ENCODE assay signal across 15 cellular contexts in the genomic region with DNA sequence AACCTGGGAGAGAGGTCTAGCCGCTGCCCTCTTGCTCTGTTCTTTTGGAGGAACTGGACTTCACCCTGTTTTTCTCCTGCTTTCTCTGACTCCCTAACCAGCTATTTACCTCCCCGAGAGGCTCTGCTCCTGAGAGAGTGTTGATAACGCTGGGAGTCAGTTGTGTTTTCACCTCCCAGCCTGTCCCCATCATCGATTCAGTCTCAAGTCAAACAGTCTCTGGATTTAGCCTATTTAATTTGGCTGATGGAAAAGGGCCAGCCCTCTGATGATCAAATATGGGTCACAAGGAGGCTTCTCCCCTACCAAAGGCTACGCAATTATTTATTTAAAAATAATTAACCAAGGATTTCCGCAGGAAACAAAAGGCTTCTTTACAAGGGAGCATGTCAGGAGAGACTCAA. TPM values are rescaled to one million over a fixed set of nuclear protein-coding genes. Genes with fewer than 3 reads are reported as not detected.
DNase-seq lines count a peak whose midpoint lies in the region; ATAC-seq and TF ChIP-seq lines count a peak whose summit lies in the region.
"Had no signal": no experiment of that assay in that cellular context is flagged by ENCODE, and none has a peak within 500 bp of the region (broad histone marks: within the 10 kb centered on the region; RNA-seq: fewer than 3 reads in every experiment).

No MANE protein-coding gene starts in this region.

- H3K4me1 Mint-ChIP-seq in progenitor cell of endocrine pancreas (ENCODE audit: low read depth): peaks cover 87% of the 10 kb centered on the region
- peaks cover 16% of the 10 kb centered on the region for H3K4me1 Mint-ChIP-seq in activated naive CD8-positive, alpha-beta T cell treated with anti-CD3 and anti-CD28 coated beads, Interleukin-2, amount 50 U/mL, for 24 hours

- H4K20me1 ChIP-seq in BLaER1: no peaks in the 10 kb centered on the region

- no peaks in the 10 kb centered on the region for H3K27me3 Mint-ChIP-seq in progenitor cell of endocrine pancreas
- H3K27me3 Mint-ChIP-seq in activated naive CD8-positive, alpha-beta T cell treated with anti-CD3 and anti-CD28 coated beads, Interleukin-2, amount 50 U/mL, for 24 hours: peaks cover 22% of the 10 kb centered on the region

- peak overlapping the region; percentile 49 for H3K4me3 Mint-ChIP-seq in progenitor cell of endocrine pancreas (ENCODE audit: low read depth)
- no peak overlapping the region for H3K4me3 Mint-ChIP-seq in activated naive CD8-positive, alpha-beta T cell treated with anti-CD3 and anti-CD28 coated beads, Interleukin-2, amount 50 U/mL, for 24 hours

- H3K4me1 ChIP-seq in BLaER1: peaks cover 21% of the 10 kb centered on the region
- H3K4me1 ChIP-seq: BE2C had no signal

- peaks cover 44% of the 10 kb centered on the region for H3K36me3 Mint-ChIP-seq in progenitor cell of endocrine pancreas (ENCODE audit: insufficient read depth)
- H3K36me3 Mint-ChIP-seq in activated naive CD8-positive, alpha-beta T cell treated with anti-CD3 and anti-CD28 coated beads, Interleukin-2, amount 50 U/mL, for 24 hours (ENCODE audit: low read depth): peaks cover 1% of the 10 kb centered on the region

- no peak overlapping the region for H3K9ac ChIP-seq in BLaER1

- no peak overlapping the region for H3K27ac ChIP-seq in BLaER1

- H3K36me3 ChIP-seq in BLaER1: no peaks in the 10 kb centered on the region
- H3K36me3 ChIP-seq: BE2C had no signal

- peak; percentile 98 for DNase-seq in HT-29 (ENCODE audit: low spot score)
- DNase-seq in left lobe of liver (ENCODE audit: low spot score): peak; percentile 84
- no peak for DNase-seq in progenitor cell of endocrine pancreas (ENCODE audit: low spot score, unreplicated experiment)
- no peak for DNase-seq in NCI-H1048 (lab: John Stamatoyannopoulos, UW)
- no peak for DNase-seq in activated naive CD8-positive, alpha-beta T cell treated with anti-CD3 and anti-CD28 coated beads, Interleukin-2, amount 50 U/mL, for 24 hours
- no peak for DNase-seq in T-helper 1 cell
- DNase-seq: BE2C, H7, IMR-90, Kasumi-1, NCI-H1694, NCI-H446, SHP77 had no signal

- H3K27ac Mint-ChIP-seq in progenitor cell of endocrine pancreas: peak overlapping the region; percentile 98
- no peak overlapping the region for H3K27ac Mint-ChIP-seq in activated naive CD8-positive, alpha-beta T cell treated with anti-CD3 and anti-CD28 coated beads, Interleukin-2, amount 50 U/mL, for 24 hours

- H3K9me3 Mint-ChIP-seq in progenitor cell of endocrine pancreas (ENCODE audit: low read depth): peaks cover 9% of the 10 kb centered on the region
- H3K9me3 Mint-ChIP-seq in activated naive CD8-positive, alpha-beta T cell treated with anti-CD3 and anti-CD28 coated beads, Interleukin-2, amount 50 U/mL, for 24 hours: no peaks in the 10 kb centered on the region

- H3K4me2 ChIP-seq in BLaER1: peak overlapping the region; percentile 24

- H3K4me3 ChIP-seq in BLaER1: no peak overlapping the region

- TF ChIP-seq CTCF in progenitor cell of endocrine pancreas (IDR thresholded peaks at IDR 0.05; ENCODE audit: unreplicated experiment): no peak

- no peaks in the 10 kb centered on the region for H3K27me3 ChIP-seq in BLaER1

- peak; percentile 62 for ATAC-seq in left lobe of liver
- no peak for ATAC-seq in activated naive CD8-positive, alpha-beta T cell treated with anti-CD3 and anti-CD28 coated beads, Interleukin-2, amount 50 U/mL, for 24 hours
- ATAC-seq: SK-N-SH treated with all-trans-retinoic acid at 6 μM for 48 hours had no signal

- H3K9me3 ChIP-seq in BLaER1: no peaks in the 10 kb centered on the region
- H3K9me3 ChIP-seq: BE2C had no signal

RNA-seq across cellular contexts. Expression of gene HNF1B, which starts 31.8 kb away (rescaled TPM):
- total RNA-seq in HT-29 (2014; rRNA removed; shearing (Covaris generic)): 66.0 and 91.4 TPM in 2 replicates
- total RNA-seq in left lobe of liver (8.4 TPM), progenitor cell of endocrine pancreas (96.9 and 99.1 TPM in 2 replicates)
- total RNA-seq: IMR-90 had no signal

Comparison
In these comparisons a context has a peak if more than half of its experiments do, and no peak if none do; other contexts are left out.
1. DNase-seq: peak in HT-29 (single experiment) and left lobe of liver (single experiment); none in progenitor cell of endocrine pancreas (single experiment), NCI-H1048 (single experiment), activated naive CD8-positive, alpha-beta T cell treated with anti-CD3 and anti-CD28 coated beads, Interleukin-2, amount 50 U/mL, for 24 hours (single experiment) and T-helper 1 cell (0 of 5).